In the genomic region with DNA sequence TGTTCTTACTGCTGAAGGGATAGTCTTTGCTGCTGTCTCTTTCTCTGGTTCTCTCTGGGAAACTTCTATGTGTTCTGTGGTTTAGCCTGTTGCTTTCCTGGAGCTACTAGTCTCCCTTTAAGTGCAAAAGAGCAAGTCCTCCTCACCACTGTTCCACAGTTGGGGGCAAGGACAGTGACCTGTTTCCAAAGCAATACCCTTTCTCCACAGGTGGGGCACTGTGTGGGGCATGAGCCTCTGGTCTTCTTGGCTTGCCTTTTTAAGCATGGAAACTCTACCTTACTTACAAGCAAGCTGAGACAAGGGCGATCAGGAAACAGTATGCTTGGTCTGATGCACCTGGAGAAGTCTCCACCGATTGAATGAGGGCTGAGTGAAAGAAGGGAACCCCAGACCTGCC, we compare ENCODE assay signal across 23 cellular contexts.
DNase-seq lines count a peak whose midpoint lies in the region; ATAC-seq, FAIRE-seq and TF ChIP-seq lines count a peak whose summit lies in the region.
"Had no signal": no experiment of that assay in that cellular context is flagged by ENCODE, and none has a peak within 500 bp of the region (broad histone marks: within the 10 kb centered on the region; RNA-seq: fewer than 3 reads in every experiment).

No MANE protein-coding gene starts in this region.

- no peak overlapping the region for H4K91ac ChIP-seq in H1 (replicated peaks; ENCODE audit: insufficient read length, low read length)

- H3K23ac ChIP-seq in H1 (ENCODE audit: insufficient read length): no peak overlapping the region

- no peak overlapping the region for H4K5ac ChIP-seq in H1 (ENCODE audit: insufficient read length, low read depth, low read length)

- no peak overlapping the region for H3K14ac ChIP-seq in H1 (ENCODE audit: insufficient read length)

- H3K36me3 ChIP-seq in H1 (ENCODE audit: control insufficient read depth in 2 of 4, insufficient read depth in 4 of 4, low read length in 3 of 4) (no peaks in the 10 kb centered on the region), heart right ventricle (no peaks in the 10 kb centered on the region)
- H3K36me3 ChIP-seq: BE2C, HAP-1, MG63 had no signal

- H3K4me2 ChIP-seq in H1 (ENCODE audit: insufficient read depth in 1 of 2, low read depth in 2 of 2, low read length in 2 of 2): no peak overlapping the region
- H3K4me2 ChIP-seq: SK-N-SH had no signal

- no peak overlapping the region for H2AK5ac ChIP-seq in H1 (ENCODE audit: low read depth, low read length)

- no peak overlapping the region for H2BK15ac ChIP-seq in H1 (ENCODE audit: low read length)

- peaks cover 0 to 4% (median 1%) of the 10 kb centered on the region in 4 experiments; a peak in 3 of 7 replicates for H3K4me1 ChIP-seq in H1 (replicated peaks in 1 of 4; ENCODE audit: control insufficient read depth in 3 of 4, insufficient read depth in 4 of 4, low read length in 3 of 4)
- H3K4me1 ChIP-seq in heart right ventricle: no peaks in the 10 kb centered on the region
- H3K4me1 ChIP-seq: HAP-1 had no signal

- 25% methylated on average over 2 of the region's 2 CpGs; no CpG with 5 or more reads in 1 of the 2 experiments for WGBS in H1 (ENCODE audit: extremely low coverage in 1 of 2, insufficient coverage in 1 of 2, insufficient read length in 1 of 2, insufficient replicate concordance in 2 of 2, low coverage in 1 of 2, low lambda C conversion rate in 2 of 2, missing lambda C conversion rate in 1 of 2), 2 experiments
- WGBS in heart right ventricle, 2 donors: 35 to 87% methylated on average over 2 of the region's 2 CpGs

- no peak overlapping the region for H3K56ac ChIP-seq in H1 (replicated peaks; ENCODE audit: insufficient read length, low read depth, low read length)

- no peak overlapping the region for H3K27ac Mint-ChIP-seq in stimulated activated effector memory CD8-positive, alpha-beta T cell treated with anti-CD3 and anti-CD28 coated beads, Interleukin-12 subunit alpha, Interleukin-12 subunit beta, amount 100 ng/mL, for 72 hours
- H3K27ac Mint-ChIP-seq: CD4-positive, CD25-positive, alpha-beta regulatory T cell had no signal

- no peaks in the 10 kb centered on the region for H3K79me1 ChIP-seq in H1 (ENCODE audit: low read depth, low read length)

- no peak for TF ChIP-seq POLR2A in H1 (IDR thresholded peaks at IDR 0.05; ENCODE audit: control extremely low read depth in 1 of 2, low read depth in 2 of 2, low read length in 2 of 2)

- no peak overlapping the region for H2BK20ac ChIP-seq in H1 (ENCODE audit: low read length)

- no peak overlapping the region for H3K27ac ChIP-seq in H1 (ENCODE audit: low read depth, low read length)
- H3K27ac ChIP-seq in heart right ventricle: no peak overlapping the region
- H3K27ac ChIP-seq: RWPE1 had no signal

- TF ChIP-seq RAD21 in H1 (IDR thresholded peaks at IDR 0.05 in 1 of 2, conservative IDR thresholded peaks at IDR 0.05 in 1 of 2; ENCODE audit: low read depth in 2 of 2, low read length in 2 of 2): no peak

- H4K20me1 ChIP-seq in H1 (replicated peaks in 1 of 2; ENCODE audit: control insufficient read depth in 1 of 2, insufficient read depth in 2 of 2, low read length in 2 of 2): no peaks in the 10 kb centered on the region

- no peak overlapping the region for H3K4me3 ChIP-seq in H1 (ENCODE audit: extremely low read depth in 1 of 4, insufficient read depth in 2 of 4, low read depth in 3 of 4, low read length in 4 of 4)
- no peak overlapping the region for H3K4me3 ChIP-seq in heart right ventricle
- H3K4me3 ChIP-seq: HAP-1, K562, MG63 had no signal

- no peak overlapping the region for H3K9ac ChIP-seq in H1 (replicated peaks in 1 of 4; ENCODE audit: extremely low read depth in 1 of 4, low read depth in 3 of 4, low read length in 3 of 4)
- H3K9ac ChIP-seq: SK-N-SH had no signal

- no peak overlapping the region for H2BK120ac ChIP-seq in H1 (replicated peaks; ENCODE audit: low read depth, low read length)

- CTCF ChIA-PET in H1 (lab: Charles Lee; ENCODE audit: partially characterized antibody): interaction anchor here (0.7 to 2.2 kb wide), 5 partner anchors 9 to 33 kb away, joined by 3 to 6 read pairs (median 3); no protein-coding TSS in a partner anchor

- no peak for FAIRE-seq in H1 (lab: Jason Lieb, UNC)
- FAIRE-seq: GM19239, K562 had no signal

- no peak overlapping the region for H3K18ac ChIP-seq in H1 (ENCODE audit: extremely low read depth, low read length)

- H3K36me3 Mint-ChIP-seq in stimulated activated effector memory CD8-positive, alpha-beta T cell treated with anti-CD3 and anti-CD28 coated beads, Interleukin-12 subunit alpha, Interleukin-12 subunit beta, amount 100 ng/mL, for 72 hours: no peaks in the 10 kb centered on the region
- H3K36me3 Mint-ChIP-seq: CD4-positive, CD25-positive, alpha-beta regulatory T cell had no signal

- H2BK12ac ChIP-seq in H1 (ENCODE audit: low read depth, low read length): no peak overlapping the region

- no peak overlapping the region for H4K8ac ChIP-seq in H1 (ENCODE audit: extremely low read depth, insufficient read depth, low read length)

- peak; percentile 8 for ATAC-seq in stimulated activated effector memory CD8-positive, alpha-beta T cell treated with anti-CD3 and anti-CD28 coated beads, Interleukin-12 subunit alpha, Interleukin-12 subunit beta, amount 100 ng/mL, for 72 hours
- no peak for ATAC-seq in HG03196 (IDR thresholded peaks at IDR 0.05; ENCODE audit: unreplicated experiment)
- no peak for ATAC-seq in heart right ventricle
- ATAC-seq: K562 had no signal

- intact Hi-C loops in heart right ventricle (cut with DNase I): no loop called here

- TF ChIP-seq EP300 in H1 (IDR thresholded peaks at IDR 0.05; ENCODE audit: borderline replicate concordance in 1 of 2, low read depth in 2 of 2, low read length in 2 of 2): no peak

- no peak overlapping the region for H3K4ac ChIP-seq in H1 (replicated peaks; ENCODE audit: insufficient read length, low read depth, low read length)

- DNase-seq in NAMALWA (ENCODE audit: low spot score) (peak; percentile 3), H1 (ENCODE audit: low read depth in 1 of 2, low spot score in 2 of 2) (no peak), heart right ventricle (no peak), nucleus accumbens (lab: John Stamatoyannopoulos, UW) (no peak)
- DNase-seq in stimulated activated effector memory CD8-positive, alpha-beta T cell treated with anti-CD3 and anti-CD28 coated beads, Interleukin-12 subunit alpha, Interleukin-12 subunit beta, amount 100 ng/mL, for 72 hours (ENCODE audit: low spot score in 2 of 2): no peak
- DNase-seq: BE2C; CD4-positive, CD25-positive, alpha-beta regulatory T cell; DMS79; MG63; NCI-H1092 treated with DMSO at 0.1 percent for 48 hours; NCI-H1436 treated with DMSO at 0.1 percent for 48 hours; NCI-H2029; NCI-H2227 treated with DMSO at 0.1 percent for 48 hours; NCI-H510A; NK-92 treated with Interleukin-12 subunit alpha and Interleukin-12 subunit beta, amount 100 ng/mL, for 24 hours; SHP77 treated with DMSO at 0.1 percent for 48 hours; SK-N-SH had no signal

- H3K79me2 ChIP-seq in H1 (ENCODE audit: control insufficient read depth in 1 of 2, insufficient read depth in 2 of 2, low read length in 2 of 2): no peaks in the 10 kb centered on the region

- no peaks in the 10 kb centered on the region for H3K4me1 Mint-ChIP-seq in stimulated activated effector memory CD8-positive, alpha-beta T cell treated with anti-CD3 and anti-CD28 coated beads, Interleukin-12 subunit alpha, Interleukin-12 subunit beta, amount 100 ng/mL, for 72 hours
- H3K4me1 Mint-ChIP-seq: CD4-positive, CD25-positive, alpha-beta regulatory T cell had no signal

- no peaks in the 10 kb centered on the region for H3K9me3 ChIP-seq in H1 (ENCODE audit: insufficient read depth in 2 of 2, low read depth in 1 of 2, low read length in 1 of 2)
- H3K9me3 ChIP-seq in heart right ventricle: peaks cover 0 to 4% (median 0%) of the 10 kb centered on the region in 11 donors
- H3K9me3 ChIP-seq: BE2C, HAP-1, MG63, SK-N-SH had no signal

- peak; percentile 13 for TF ChIP-seq CTCF in GM12873 (IDR thresholded peaks at IDR 0.05; ENCODE audit: insufficient read depth, low read depth, low read length, missing control alignments)
- TF ChIP-seq CTCF in H1 (IDR thresholded peaks at IDR 0.05; ENCODE audit: control extremely low read depth in 1 of 3, insufficient read depth in 1 of 3, low read depth in 1 of 3, low read length in 3 of 3): peak in 1 of 3 experiments; percentile 10; a peak in 1 of 4 replicates
- TF ChIP-seq CTCF in heart right ventricle (IDR thresholded peaks at IDR 0.05): no peak

- H3K4me3 Mint-ChIP-seq in stimulated activated effector memory CD8-positive, alpha-beta T cell treated with anti-CD3 and anti-CD28 coated beads, Interleukin-12 subunit alpha, Interleukin-12 subunit beta, amount 100 ng/mL, for 72 hours: no peak overlapping the region
- H3K4me3 Mint-ChIP-seq: CD4-positive, CD25-positive, alpha-beta regulatory T cell had no signal

- no peaks in the 10 kb centered on the region for H3K27me3 ChIP-seq in H1 (replicated peaks in 1 of 4; ENCODE audit: control insufficient read depth in 3 of 4, extremely low read depth in 1 of 4, insufficient read depth in 3 of 4, low read length in 3 of 4)
- no peaks in the 10 kb centered on the region for H3K27me3 ChIP-seq in heart right ventricle
- H3K27me3 ChIP-seq: BE2C, MG63 had no signal

- H2BK5ac ChIP-seq in H1 (ENCODE audit: low read depth, low read length): no peak overlapping the region

- H3K9me3 Mint-ChIP-seq in stimulated activated effector memory CD8-positive, alpha-beta T cell treated with anti-CD3 and anti-CD28 coated beads, Interleukin-12 subunit alpha, Interleukin-12 subunit beta, amount 100 ng/mL, for 72 hours: peaks cover 3% of the 10 kb centered on the region

- H3K23me2 ChIP-seq in H1 (ENCODE audit: low read depth, low read length): no peaks in the 10 kb centered on the region

- H2AFZ ChIP-seq in H1 (ENCODE audit: low read length): peak overlapping the region; percentile 85

- POLR2A ChIA-PET in H1 (lab: Charles Lee; ENCODE audit: partially characterized antibody): no interaction called here

TF ChIP-seq in H1, 55 proteins besides CTCF, POLR2A, EP300 and RAD21 (continues in another document):
- TF ChIP-seq CHD2 (IDR thresholded peaks at IDR 0.05; ENCODE audit: low read length): no peak
- TF ChIP-seq SP1 (IDR thresholded peaks at IDR 0.05; ENCODE audit: low read depth, low read length): no peak
- TF ChIP-seq BRCA1 (IDR thresholded peaks at IDR 0.05; ENCODE audit: low read depth, low read length): no peak
- no peak for TF ChIP-seq TBP (IDR thresholded peaks at IDR 0.05; ENCODE audit: low read depth, low read length)
- no peak for TF ChIP-seq RFX5 (IDR thresholded peaks at IDR 0.05; ENCODE audit: borderline replicate concordance, low read depth, low read length)
- TF ChIP-seq TEAD4 (IDR thresholded peaks at IDR 0.05; ENCODE audit: low read depth, low read length): no peak
- no peak for TF ChIP-seq SIN3A (conservative IDR thresholded peaks at IDR 0.05 in 1 of 2, IDR thresholded peaks at IDR 0.05 in 1 of 2; ENCODE audit: low read depth in 1 of 2, low read length in 2 of 2)
- no peak for TF ChIP-seq PHF8 (conservative IDR thresholded peaks at IDR 0.05; ENCODE audit: low read depth, low read length)
- no peak for TF ChIP-seq FOSL1 (IDR thresholded peaks at IDR 0.05; ENCODE audit: insufficient read depth, low read depth, low read length)
- TF ChIP-seq GABPA (IDR thresholded peaks at IDR 0.05; ENCODE audit: borderline replicate concordance, insufficient read depth, low read length): no peak
- no peak for TF ChIP-seq GTF2F1 (IDR thresholded peaks at IDR 0.05; ENCODE audit: borderline replicate concordance, low read depth, low read length)
